In the genomic region with DNA sequence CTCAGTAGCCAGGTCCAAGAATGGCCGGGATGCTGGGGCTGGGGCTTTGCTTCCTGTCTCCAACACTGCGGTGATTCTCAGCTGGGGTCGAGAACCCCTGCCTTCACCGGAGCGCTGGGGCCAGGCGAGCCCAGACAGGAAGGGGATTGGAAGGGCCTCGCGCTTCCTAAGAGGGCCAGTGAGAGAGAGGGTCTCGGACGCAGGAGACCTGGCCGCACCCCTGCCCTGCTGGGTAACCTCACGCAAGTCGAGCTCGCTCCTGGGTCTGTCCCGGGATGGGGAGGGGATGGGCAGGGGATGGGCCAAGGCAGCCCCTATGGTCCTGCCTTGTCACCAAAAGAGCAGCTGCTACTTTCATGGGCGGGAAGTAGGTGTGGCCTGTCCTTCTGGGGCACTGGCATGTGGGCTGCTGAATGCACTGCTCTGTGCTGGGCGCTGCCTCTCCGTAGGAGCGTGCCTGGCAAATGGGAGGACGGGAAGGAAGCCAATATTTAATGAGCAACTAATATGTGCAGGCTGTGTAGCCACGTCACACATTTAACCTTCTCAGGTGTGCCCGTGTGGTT, we compare ENCODE assay signal across 8 cellular contexts. TPM values are rescaled to one million over a fixed set of nuclear protein-coding genes. Genes with fewer than 3 reads are reported as not detected.
DNase-seq lines count a peak whose midpoint lies in the region; ATAC-seq and TF ChIP-seq lines count a peak whose summit lies in the region.

No MANE protein-coding gene starts in this region.

- intact Hi-C loops in Calu3 (cut with micrococcal nuclease; ENCODE audit: unreplicated experiment) = loop anchor here (5.0 kb wide), 2 partner anchors 105 to 260 kb away; no protein-coding TSS in a partner anchor
- intact Hi-C loops in adrenal gland (cut with DNase I) = loop anchor here (5.0 to 10.0 kb wide), 2 partner anchors 98 to 105 kb away; no protein-coding TSS in a partner anchor

- CTCF ChIA-PET in Calu3 (lab: Charles Lee) = interaction anchor here (0.9 to 3.5 kb wide), 7 partner anchors 14 to 280 kb away, joined by 3 to 21 read pairs (median 8); no protein-coding TSS in a partner anchor

- H2AFZ ChIP-seq in MM.1S (ENCODE audit: low read length) = peak overlapping the region; percentile 87

- no peaks in the 10 kb centered on the region for H3K9me3 Mint-ChIP-seq in Calu3 (ENCODE audit: low read depth, unreplicated experiment)

- no peak for TF ChIP-seq POLR2A in adrenal gland (IDR thresholded peaks at IDR 0.05)

- H3K79me2 ChIP-seq in MM.1S (ENCODE audit: low read length) = no peaks in the 10 kb centered on the region

- H3K36me3 ChIP-seq in MM.1S (replicated peaks; ENCODE audit: insufficient read depth, low read length) (no peaks in the 10 kb centered on the region), thymus (ENCODE audit: control insufficient read depth, insufficient read depth) (no peaks in the 10 kb centered on the region), adrenal gland (replicated peaks in 1 of 2) (no peaks in the 10 kb centered on the region)

- H3K36me3 Mint-ChIP-seq in Calu3 (ENCODE audit: insufficient read depth, unreplicated experiment) = no peaks in the 10 kb centered on the region

- H3K27me3 Mint-ChIP-seq in Calu3 (ENCODE audit: unreplicated experiment) = peaks cover 35% of the 10 kb centered on the region

- H3K9me3 ChIP-seq in MM.1S (replicated peaks; ENCODE audit: insufficient read depth, low read length) (no peaks in the 10 kb centered on the region), thymus (ENCODE audit: control insufficient read depth) (peaks cover 2% of the 10 kb centered on the region), adrenal gland (replicated peaks in 1 of 3) (no peaks in the 10 kb centered on the region)

- no peaks in the 10 kb centered on the region for H4K20me1 ChIP-seq in MM.1S (ENCODE audit: insufficient read depth, low read length)

- no peaks in the 10 kb centered on the region for H3K9me2 ChIP-seq in MM.1S (replicated peaks; ENCODE audit: insufficient read depth, low read length)

- no peaks in the 10 kb centered on the region for H3F3A ChIP-seq in MM.1S (ENCODE audit: insufficient read depth, low read length)

- H3K9ac ChIP-seq in MM.1S (ENCODE audit: low read length) = peak overlapping the region; percentile 6; the same call in 1 of the 2 replicates

- TF ChIP-seq CTCF in Calu3 (IDR thresholded peaks at IDR 0.05; ENCODE audit: unreplicated experiment) (no peak), MM.1S (IDR thresholded peaks at IDR 0.05; ENCODE audit: low read length) (no peak), adrenal gland (IDR thresholded peaks at IDR 0.05) (no peak)

- H3K4me3 ChIP-seq in MM.1S (ENCODE audit: low read length) (peak overlapping the region; percentile 68), thymus (ENCODE audit: low read length) (peak overlapping the region; percentile 48), adrenal gland (peak overlapping the region in 2 of 4 donors; percentile 22 to 48)

- DNase-seq in Calu3 (peak; percentile 22), MM.1S (peak; percentile 58), astrocyte of the hippocampus (ENCODE audit: low read depth, low spot score) (peak; percentile 25), left lobe of liver (ENCODE audit: low spot score) (no peak), adrenal gland (no peak), NCI-H82 (lab: John Stamatoyannopoulos, UW) (no peak)

- peaks cover 6% of the 10 kb centered on the region for H3K27me3 ChIP-seq in MM.1S (replicated peaks; ENCODE audit: insufficient read depth, low read length)
- H3K27me3 ChIP-seq in thymus (ENCODE audit: control insufficient read depth, insufficient read depth) = peaks cover 14% of the 10 kb centered on the region
- peaks cover 10% of the 10 kb centered on the region for H3K27me3 ChIP-seq in adrenal gland

- ATAC-seq in GM21423 (IDR thresholded peaks at IDR 0.05; ENCODE audit: unreplicated experiment) (peak; percentile 47), left lobe of liver (peak; percentile 50)

- H3K4me2 ChIP-seq in MM.1S (ENCODE audit: low read depth, low read length) = peak overlapping the region; percentile 92

- WGBS in thymus = 14% methylated on average over 22 of the region's 22 CpGs
- WGBS in adrenal gland, 4 donors = 20 to 62% (median 24%) methylated on average over 7 to 22 of the region's 22 CpGs

- H3K4me1 Mint-ChIP-seq in Calu3 (ENCODE audit: low read depth, unreplicated experiment) = peaks cover 9% of the 10 kb centered on the region

- BruUV-seq in Calu3 (replicated peaks; lab: Mats Ljungman, UMichigan) = no TSS peak

- no peak overlapping the region for H3K27ac Mint-ChIP-seq in Calu3 (ENCODE audit: unreplicated experiment)

- H3K4me3 Mint-ChIP-seq in Calu3 (ENCODE audit: low read depth, unreplicated experiment) = peak overlapping the region; percentile 73

- H3K27ac ChIP-seq in MM.1S (ENCODE audit: low read length) (no peak overlapping the region), thymus (ENCODE audit: low read depth) (no peak overlapping the region), adrenal gland (no peak overlapping the region)

- H3K4me1 ChIP-seq in MM.1S (ENCODE audit: low read length) (no peaks in the 10 kb centered on the region), thymus (ENCODE audit: control insufficient read depth, insufficient read depth, low read length) (peaks cover 6% of the 10 kb centered on the region), adrenal gland (replicated peaks in 1 of 2) (peaks cover 5 to 12% of the 10 kb centered on the region in 2 donors)

RNA-seq across cellular contexts. Expression of gene KCNK18, which starts 20.0 kb away (rescaled TPM):
- total RNA-seq in Calu3 (2022) = not detected in 2 replicates
- total RNA-seq in left lobe of liver = not detected
- polyA plus RNA-seq in thymus = 0.02 TPM
- not detected for total RNA-seq in adrenal gland
- polyA plus RNA-seq in adrenal gland = not detected

RNA-seq across cellular contexts. Expression of gene SLC18A2, which starts 23.6 kb away (rescaled TPM):
- total RNA-seq in Calu3 (2022) = not detected in 2 replicates
- total RNA-seq in left lobe of liver = 0.15 TPM
- polyA plus RNA-seq in thymus = 27.6 TPM
- 10 to 100 TPM in 1 of 8 donors, 1 to 10 TPM in 2, under 1 TPM in 3, not detected in 2; 0.04 to 16.6 (median 2.4) TPM for total RNA-seq in adrenal gland
- polyA plus RNA-seq in adrenal gland = 10 to 100 TPM in 1 of 3 donors, 1 to 10 TPM in 2; 4.0 to 10.2 (median 7.1) TPM

Comparison
In these comparisons a context has a peak if more than half of its experiments do, and no peak if none do; other contexts are left out.
1. DNase-seq: peak in Calu3 (single experiment), MM.1S (single experiment) and astrocyte of the hippocampus (single experiment); none in left lobe of liver (single experiment), adrenal gland (0 of 7) and NCI-H82 (single experiment).